20 cellular contexts compared by ENCODE assay signal in the genomic region with DNA sequence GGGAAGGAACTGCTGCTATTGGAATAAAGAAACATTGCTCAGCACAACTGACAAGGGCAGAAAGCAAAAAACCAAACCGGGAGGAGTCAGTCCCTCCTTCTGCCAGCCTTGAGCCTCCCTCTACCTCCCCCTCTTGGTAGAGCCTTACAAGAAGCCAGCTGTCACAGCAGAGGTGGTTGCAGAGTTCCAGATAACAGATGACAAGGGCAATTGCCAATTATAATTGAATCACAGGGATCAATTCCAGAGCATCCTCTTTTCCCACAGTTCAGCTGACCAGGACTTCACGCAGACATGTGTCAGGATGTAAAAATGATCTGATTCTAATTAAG.
A peak's percentile ranks its signal among the peaks of the same experiment; 100 is the strongest.
DNase-seq lines count a peak whose midpoint lies in the region; FAIRE-seq and TF ChIP-seq lines count a peak whose summit lies in the region.
"Had no signal": no experiment of that assay in that cellular context is flagged by ENCODE, and none has a peak within 500 bp of the region (broad histone marks: within the 10 kb centered on the region; RNA-seq: fewer than 3 reads in every experiment).

No MANE protein-coding gene starts in this region.

- H3K9me3 Mint-ChIP-seq in glutamatergic neuron (ENCODE audit: unreplicated experiment) = peaks cover 7% of the 10 kb centered on the region
- H3K9me3 Mint-ChIP-seq in type B pancreatic cell = no peaks in the 10 kb centered on the region

- H3K27me3 Mint-ChIP-seq in glutamatergic neuron (ENCODE audit: unreplicated experiment) = peaks cover 5% of the 10 kb centered on the region
- no peaks in the 10 kb centered on the region for H3K27me3 Mint-ChIP-seq in type B pancreatic cell

- no peaks in the 10 kb centered on the region for H3K36me3 Mint-ChIP-seq in glutamatergic neuron (ENCODE audit: unreplicated experiment)
- no peaks in the 10 kb centered on the region for H3K36me3 Mint-ChIP-seq in type B pancreatic cell
- H3K36me3 Mint-ChIP-seq: CD8-positive, alpha-beta T cell; immature natural killer cell had no signal

- no peak for FAIRE-seq in GM19239 (lab: Jason Lieb, UNC)
- FAIRE-seq: A549, G401.6 had no signal

- DNase-seq in NCI-H82 (lab: John Stamatoyannopoulos, UW) = peak; percentile 82
- no peak for DNase-seq in NCI-H82 treated with DMSO at 0.1 percent for 48 hours (lab: John Stamatoyannopoulos, UW; ENCODE audit: unreplicated experiment)
- peak; percentile 39 for DNase-seq in NCI-H524 treated with DMSO at 0.1 percent for 48 hours (lab: John Stamatoyannopoulos, UW)
- peak; percentile 33 for DNase-seq in glutamatergic neuron
- no peak for DNase-seq in type B pancreatic cell (ENCODE audit: extremely low spot score, unreplicated experiment)
- DNase-seq in COR-L47 (lab: John Stamatoyannopoulos, UW) = no peak
- DNase-seq in activated CD4-positive, alpha-beta T cell treated with anti-CD3 and anti-CD28 coated beads for 48 hours = no peak
- DNase-seq in GM19239 (ENCODE audit: insufficient read length, low spot score) = no peak
- DNase-seq: activated CD4-positive, CD25-positive, alpha-beta regulatory T cell; activated gamma-delta T cell; CD8-positive, alpha-beta T cell; foreskin melanocyte; immature natural killer cell; mesenchymal stem cell; NCI-H146; NCI-H446; stimulated activated CD4-positive, alpha-beta T cell treated with anti-CD3 and anti-CD28 coated beads, Interleukin-4, amount 100 ng/mL, for 24 hours; T-helper 1 cell had no signal

- H3K27ac Mint-ChIP-seq in glutamatergic neuron (ENCODE audit: unreplicated experiment) (peak overlapping the region; percentile 81), type B pancreatic cell (no peak overlapping the region)
- H3K27ac Mint-ChIP-seq: CD8-positive, alpha-beta T cell; immature natural killer cell had no signal

- H3K4me3 Mint-ChIP-seq in glutamatergic neuron (ENCODE audit: unreplicated experiment) (no peak overlapping the region), type B pancreatic cell (no peak overlapping the region)
- H3K4me3 Mint-ChIP-seq: CD8-positive, alpha-beta T cell; immature natural killer cell had no signal

- TF ChIP-seq CTCF in glutamatergic neuron (IDR thresholded peaks at IDR 0.05; ENCODE audit: partially characterized antibody, unreplicated experiment) (no peak), type B pancreatic cell (conservative IDR thresholded peaks at IDR 0.05) (peak; percentile 33)

- peaks cover 17% of the 10 kb centered on the region for H3K4me1 Mint-ChIP-seq in glutamatergic neuron (ENCODE audit: low read depth, unreplicated experiment)
- H3K4me1 Mint-ChIP-seq in type B pancreatic cell (ENCODE audit: unreplicated experiment) = peaks cover 2% of the 10 kb centered on the region
- H3K4me1 Mint-ChIP-seq: immature natural killer cell had no signal

Comparison
In these comparisons a context has a peak if more than half of its experiments do, and no peak if none do; other contexts are left out.
1. DNase-seq: peak in NCI-H82 (single experiment), NCI-H524 treated with DMSO at 0.1 percent for 48 hours (single experiment) and glutamatergic neuron (single experiment); none in NCI-H82 treated with DMSO at 0.1 percent for 48 hours (single experiment), type B pancreatic cell (single experiment), COR-L47 (single experiment), activated CD4-positive, alpha-beta T cell treated with anti-CD3 and anti-CD28 coated beads for 48 hours (single experiment) and GM19239 (single experiment).